In the genomic region with DNA sequence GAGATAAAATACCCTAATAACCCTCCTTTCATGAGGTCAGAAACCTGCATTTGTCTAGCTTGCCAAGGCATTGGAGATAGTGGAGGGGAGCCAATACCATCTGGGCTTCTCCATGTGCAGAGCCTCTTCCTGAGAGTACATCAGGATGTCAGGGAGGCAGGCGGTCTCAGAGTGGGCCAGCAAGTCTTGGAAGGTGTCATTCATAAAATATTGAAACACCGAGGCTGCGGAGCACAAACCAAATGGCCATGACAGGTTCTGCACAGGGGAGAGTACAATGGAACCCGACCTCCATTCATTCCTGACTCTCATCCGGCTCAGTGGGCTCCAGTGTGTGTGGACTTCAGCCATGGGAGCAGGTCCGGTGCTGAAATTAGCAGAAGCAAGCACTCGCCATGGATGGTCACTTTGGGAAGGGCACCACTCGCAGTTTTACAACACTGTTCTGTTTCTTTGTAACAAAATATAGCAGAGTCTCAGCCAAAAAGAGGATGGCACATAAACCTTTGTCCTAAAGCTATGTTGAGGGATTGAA, we compare ENCODE assay signal across 18 cellular contexts.
"Had no signal": no experiment of that assay in that cellular context is flagged by ENCODE, and none has a peak within 500 bp of the region (broad histone marks: within the 10 kb centered on the region; RNA-seq: fewer than 3 reads in every experiment).

No MANE protein-coding gene starts in this region.

- DNase-seq: dermis blood vessel endothelial cell; heart left ventricle; hippocampal formation; left colon; left ventricle myocardium superior; mesenchymal stem cell; midbrain; right cardiac atrium; stimulated activated CD4-positive, alpha-beta T cell treated with anti-CD3 and anti-CD28 coated beads, Interleukin-2, amount 100 ng/mL, for 48 hours; stimulated activated naive CD4-positive, alpha-beta T cell treated with Interleukin-2 at 50 U/mL for 16 hours; trophoblast cell had no signal

- H3K4me3 ChIP-seq: heart left ventricle, lung, smooth muscle cell had no signal

- H3K36me3 ChIP-seq: heart left ventricle, neutrophil had no signal

- FAIRE-seq: colon, frontal cortex, urothelium cell line had no signal

- H3K27ac ChIP-seq: heart left ventricle, neutrophil had no signal

- ATAC-seq: heart left ventricle, left colon, left ventricle myocardium superior, right cardiac atrium had no signal

- H3K27ac Mint-ChIP-seq: progenitor cell of endocrine pancreas had no signal

- H3K27me3 ChIP-seq: heart left ventricle had no signal

- H3K9me3 ChIP-seq: heart left ventricle, neutrophil had no signal
